Comparison of ENCODE assay signal across 26 cellular contexts in the genomic region with DNA sequence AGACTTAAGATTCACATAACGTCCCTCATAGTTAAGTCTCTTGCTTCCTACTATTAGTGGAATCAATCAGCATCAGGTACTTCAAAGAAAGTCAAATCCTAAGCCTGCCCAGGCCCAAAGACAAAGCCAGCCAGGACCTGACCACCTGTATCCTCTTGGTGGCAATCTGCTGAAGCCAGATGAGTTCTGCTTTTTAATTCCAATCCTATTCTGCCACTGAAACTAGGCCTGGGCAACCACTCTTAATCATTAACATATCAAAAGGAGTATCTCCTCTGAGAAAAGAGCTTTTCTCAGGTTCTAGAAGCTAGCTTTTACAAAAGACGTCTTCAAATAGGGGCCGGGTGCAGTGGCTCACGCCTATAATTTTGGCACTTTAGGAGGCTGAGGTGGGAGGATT.
"Had no signal": no experiment of that assay in that cellular context is flagged by ENCODE, and none has a peak within 500 bp of the region (broad histone marks: within the 10 kb centered on the region; RNA-seq: fewer than 3 reads in every experiment).

No MANE protein-coding gene starts in this region.

- H3K27me3 ChIP-seq: dorsolateral prefrontal cortex, heart left ventricle, pancreas, tibial artery, upper lobe of right lung, vagina had no signal

- H3K27ac ChIP-seq: heart left ventricle, left ventricle myocardium inferior, lower lobe of right lung, pancreas, tibial artery, upper lobe of right lung, vagina had no signal

- H3K27me3 Mint-ChIP-seq: memory B cell; natural killer cell treated with Interleukin-12 subunit alpha and Interleukin-12 subunit beta and Interleukin-15 and Interleukin-18, amount 100 ng/mL, for 72 hours; progenitor cell of endocrine pancreas had no signal

- H3K4me1 ChIP-seq: lower lobe of right lung, tibial artery, upper lobe of right lung, vagina had no signal

- H3K4me2 ChIP-seq: smooth muscle cell had no signal

- H3K27ac Mint-ChIP-seq: immature natural killer cell had no signal

- H3K4me3 Mint-ChIP-seq: immature natural killer cell; memory B cell; natural killer cell treated with Interleukin-12 subunit alpha and Interleukin-12 subunit beta and Interleukin-15 and Interleukin-18, amount 100 ng/mL, for 72 hours; stimulated activated effector memory CD8-positive, alpha-beta T cell treated with anti-CD3 and anti-CD28 coated beads, Interleukin-12 subunit alpha, Interleukin-12 subunit beta, amount 100 ng/mL, for 72 hours had no signal

- H3K9me3 ChIP-seq: heart left ventricle, left ventricle myocardium inferior, lower lobe of right lung, pancreas, tibial artery, upper lobe of right lung, vagina had no signal

- H3K4me1 Mint-ChIP-seq: memory B cell had no signal

- DNase-seq: cortex of kidney; dorsolateral prefrontal cortex; effector CD8-positive, alpha-beta T cell; foreskin melanocyte; heart left ventricle; hypothalamus; immature natural killer cell; kidney; left cardiac atrium; left ventricle myocardium inferior; lower lobe of right lung; midbrain; occipital lobe; pancreas; right cardiac atrium; stimulated activated CD4-positive, alpha-beta T cell treated with anti-CD3 and anti-CD28 coated beads, Interleukin-2, amount 100 ng/mL, for 48 hours; stimulated activated CD8-positive, alpha-beta memory T cell treated with anti-CD3 and anti-CD28 coated beads, Interleukin-4, amount 100 ng/mL, for 48 hours; stimulated activated naive CD8-positive, alpha-beta T cell treated with anti-CD3 and anti-CD28 coated beads, Interleukin-15, Interleukin-2, amounts not matched to agents 100 U/mL and 50 U/mL, for 24 hours; upper lobe of right lung had no signal

- H3K4me3 ChIP-seq: dorsolateral prefrontal cortex, heart left ventricle, left ventricle myocardium inferior, lower lobe of right lung, pancreas, smooth muscle cell, tibial artery, upper lobe of right lung, vagina had no signal

- ATAC-seq: heart left ventricle; left cardiac atrium; lower lobe of right lung; natural killer cell treated with Interleukin-12 subunit alpha and Interleukin-12 subunit beta and Interleukin-15 and Interleukin-18, amount 100 ng/mL, for 72 hours; pancreas; right cardiac atrium; stimulated activated effector memory CD8-positive, alpha-beta T cell treated with anti-CD3 and anti-CD28 coated beads, Interleukin-12 subunit alpha, Interleukin-12 subunit beta, amount 100 ng/mL, for 72 hours; stimulated activated naive CD8-positive, alpha-beta T cell treated with anti-CD3 and anti-CD28 coated beads, Interleukin-15, Interleukin-2, amounts not matched to agents 100 U/mL and 50 U/mL, for 24 hours; upper lobe of right lung had no signal

- H3K9me3 Mint-ChIP-seq: immature natural killer cell; memory B cell; natural killer cell treated with Interleukin-12 subunit alpha and Interleukin-12 subunit beta and Interleukin-15 and Interleukin-18, amount 100 ng/mL, for 72 hours; stimulated activated effector memory CD8-positive, alpha-beta T cell treated with anti-CD3 and anti-CD28 coated beads, Interleukin-12 subunit alpha, Interleukin-12 subunit beta, amount 100 ng/mL, for 72 hours had no signal
